Comparison of ENCODE assay signal across 21 cellular contexts in the genomic region with DNA sequence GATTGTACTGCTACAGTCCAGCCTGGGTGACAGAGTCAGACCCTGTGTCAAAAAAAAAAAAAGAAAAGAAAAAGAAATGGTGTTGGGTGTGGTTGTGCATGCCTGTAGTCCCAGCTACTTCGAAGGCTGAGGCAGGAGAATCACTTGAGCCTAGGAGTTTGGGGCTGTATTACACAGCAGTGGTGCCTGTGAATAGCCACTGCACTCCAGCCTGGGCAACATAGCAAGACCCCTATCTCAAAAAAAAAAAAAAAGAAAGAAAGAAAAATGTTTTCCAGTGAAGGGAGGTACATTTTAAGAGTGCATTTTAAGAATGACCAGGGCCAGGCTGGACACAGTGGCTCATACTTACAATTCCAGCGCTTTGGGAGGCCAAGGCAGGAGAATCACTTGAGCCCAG. TPM values are rescaled to one million over a fixed set of nuclear protein-coding genes. Genes with fewer than 3 reads are reported as not detected.
"Had no signal": no experiment of that assay in that cellular context is flagged by ENCODE, and none has a peak within 500 bp of the region (broad histone marks: within the 10 kb centered on the region; RNA-seq: fewer than 3 reads in every experiment).

No MANE protein-coding gene starts in this region.

- H3K4me3 Mint-ChIP-seq: natural killer cell, neural crest cell, type B pancreatic cell had no signal

- H3K27ac ChIP-seq: gastrocnemius medialis, heart right ventricle, left ventricle myocardium inferior, ovary, suprapubic skin, thyroid gland, vagina had no signal

- DNase-seq: cortex of kidney; effector memory CD4-positive, alpha-beta T cell; gastrocnemius medialis; heart right ventricle; islet precursor cell; left ventricle myocardium inferior; mammary epithelial cell; mucosa of descending colon; natural killer cell; ovary; right cardiac atrium; stimulated activated CD4-positive, alpha-beta T cell treated with anti-CD3 and anti-CD28 coated beads, Interleukin-2, amount 100 ng/mL, for 48 hours; stimulated activated naive CD4-positive, alpha-beta T cell treated with Interleukin-2 at 50 U/mL for 16 hours; thyroid gland had no signal

- ATAC-seq: esophagus mucosa, gastrocnemius medialis, heart right ventricle, mucosa of descending colon, natural killer cell, right cardiac atrium had no signal

- H3K27me3 Mint-ChIP-seq: progenitor cell of endocrine pancreas, type B pancreatic cell had no signal

- H3K4me3 ChIP-seq: gastrocnemius medialis, heart right ventricle, left ventricle myocardium inferior, mucosa of descending colon, ovary, smooth muscle cell, suprapubic skin, thyroid gland, vagina had no signal

- H3K4me1 ChIP-seq: gastrocnemius medialis had no signal

- H3K9me3 ChIP-seq: gastrocnemius medialis, heart right ventricle, left ventricle myocardium inferior, mucosa of descending colon, ovary, suprapubic skin, thyroid gland, vagina had no signal

- H3K9me3 Mint-ChIP-seq: natural killer cell, type B pancreatic cell had no signal

- H3K27me3 ChIP-seq: gastrocnemius medialis, heart right ventricle, ovary, suprapubic skin, thyroid gland, vagina had no signal

- H3K27ac Mint-ChIP-seq: natural killer cell, progenitor cell of endocrine pancreas, type B pancreatic cell had no signal

- H3K36me3 ChIP-seq: ovary had no signal

RNA-seq across cellular contexts. Expression of a gene that starts 33.1 kb away (rescaled TPM):
- total RNA-seq: natural killer cell, smooth muscle cell had no signal
